Comparison of ENCODE assay signal across 8 cellular contexts in genomic region chr19:48837081-48837524, GRCh38. TPM values are rescaled to one million over a fixed set of nuclear protein-coding genes. Genes with fewer than 3 reads are reported as not detected.
DNase-seq lines count a peak whose midpoint lies in the region; ATAC-seq and TF ChIP-seq lines count a peak whose summit lies in the region.

No MANE protein-coding gene starts in this region.

- CTCF ChIA-PET in AG04450 (lab: Charles Lee), result interaction anchor here (0.8 to 4.1 kb wide), 6 partner anchors 8 to 156 kb away, joined by 3 to 46 read pairs (median 10); partner anchors contain the start of genes GYS1 and RUVBL2

- H3K4me3 ChIP-seq in AG04450 (ENCODE audit: low read depth, low read length), result peak overlapping the region; percentile 54

- no peaks in the 10 kb centered on the region; the same call in 1 of the 2 replicates for H3K9me3 ChIP-seq in AG04450 (ENCODE audit: control insufficient read depth, insufficient read depth, low read length)

- H3K27me3 ChIP-seq in AG04450 (ENCODE audit: control insufficient read depth, insufficient read depth, low read length), result no peaks in the 10 kb centered on the region

- DNase-seq in AG04450 (ENCODE audit: low read depth, low spot score) (no peak), GM19240 (ENCODE audit: insufficient read length, low spot score) (peak; percentile 70), NCI-H1694 (lab: John Stamatoyannopoulos, UW) (peak; percentile 95), caudate nucleus (lab: John Stamatoyannopoulos, UW) (peak in 58 of 61 donors; percentile 11 to 91 (median 66)), inferior parietal cortex (ENCODE audit: extremely low spot score) (peak; percentile 54)
- DNase-seq in activated CD4-positive, CD25-positive, alpha-beta regulatory T cell (lab: John Stamatoyannopoulos, UW), result peak; percentile 34 to 58 (median 42)
- DNase-seq in stimulated activated CD4-positive, alpha-beta T cell treated with anti-CD3 and anti-CD28 coated beads, Interleukin-15, amount 100 ng/mL, for 1 hour (ENCODE audit: low read depth in 1 of 2, low spot score in 1 of 2), result peak; percentile 39 to 64

- TF ChIP-seq CTCF in AG04450 (IDR thresholded peaks at IDR 0.05; ENCODE audit: low read depth, low read length), result no peak

- H3K27ac ChIP-seq in AG04450 (ENCODE audit: low read depth, low read length), result peak overlapping the region; percentile 52
- peak overlapping the region; percentile 91 for H3K27ac ChIP-seq in caudate nucleus (ENCODE audit: low read depth, low read length)

- no peak for ATAC-seq in GM19023 (IDR thresholded peaks at IDR 0.05; ENCODE audit: unreplicated experiment)

- POLR2A ChIA-PET in AG04450 (lab: Yijun Ruan, JAX), result interaction anchor here (0.7 to 1.3 kb wide), 5 partner anchors 35 to 191 kb away, joined by 3 to 4 read pairs (median 3); partner anchors contain the start of genes BAX, CA11 and PPP1R15A

RNA-seq across cellular contexts. Expression of gene HSD17B14, which starts 0.8 kb away (rescaled TPM):
- 2.3 and 3.6 TPM in 2 replicates for polyA plus RNA-seq in AG04450 (2011; rRNA removed)
- 1.1 and 1.7 TPM in 2 replicates for polyA minus RNA-seq in AG04450 (2011; rRNA and poly(A)+ RNA removed)

RNA-seq across cellular contexts. Expression of gene BCAT2, which starts 26.3 kb away (rescaled TPM):
- polyA plus RNA-seq in AG04450 (2011; rRNA removed), result 23.3 and 31.8 TPM in 2 replicates
- 22.8 and 30.7 TPM in 2 replicates for polyA minus RNA-seq in AG04450 (2011; rRNA and poly(A)+ RNA removed)

RNA-seq across cellular contexts. Expression of gene PLEKHA4, which starts 31.3 kb away (rescaled TPM):
- polyA plus RNA-seq in AG04450 (2011; rRNA removed), result 7.1 and 11.9 TPM in 2 replicates
- 7.3 and 10.1 TPM in 2 replicates for polyA minus RNA-seq in AG04450 (2011; rRNA and poly(A)+ RNA removed)

RNA-seq across cellular contexts. Expression of gene PPP1R15A, which starts 35.1 kb away (rescaled TPM):
- 36.5 and 37.2 TPM in 2 replicates for polyA plus RNA-seq in AG04450 (2011; rRNA removed)
- polyA minus RNA-seq in AG04450 (2011; rRNA and poly(A)+ RNA removed), result 20.5 and 22.8 TPM in 2 replicates
